Comparison of ENCODE assay signal across 8 cellular contexts in the genomic region with DNA sequence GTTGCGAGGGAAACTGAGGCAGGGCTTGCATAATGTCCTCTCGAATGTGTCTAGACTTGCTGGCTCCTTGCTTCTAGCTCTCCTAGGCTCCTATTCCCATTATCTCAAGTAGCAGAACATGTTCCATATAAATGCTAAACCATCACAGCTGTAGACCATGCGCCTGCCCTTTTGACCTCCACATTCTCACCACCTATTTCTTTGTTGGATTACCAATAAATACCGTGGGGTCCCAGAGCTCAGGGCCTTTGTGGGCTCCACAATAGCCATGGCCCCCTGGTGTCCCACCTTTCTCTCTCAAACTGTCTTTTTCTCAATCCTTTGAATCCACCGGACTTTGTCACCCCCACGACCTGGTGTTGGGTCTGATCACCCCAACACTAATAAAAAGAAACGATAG.
DNase-seq lines count a peak whose midpoint lies in the region; ATAC-seq, FAIRE-seq and TF ChIP-seq lines count a peak whose summit lies in the region.
"Not testable (repeated sequence)": the region's sequence is repeated elsewhere in the genome, so short reads cannot be mapped to it uniquely, and the experiment has no call there.

No MANE protein-coding gene starts in this region.

- CTCF ChIA-PET in CD4-positive, alpha-beta memory T cell (lab: Charles Lee; ENCODE audit: partially characterized antibody) = interaction anchor here (2.2 kb wide), 1 partner anchor 10 kb away, joined by 18 read pairs; no protein-coding TSS in a partner anchor
- CTCF ChIA-PET in WTC11 (lab: Charles Lee) = not testable (repeated sequence)
- CTCF ChIA-PET in K562 (lab: Yijun Ruan, JAX; ENCODE audit: low intra/inter-chr PET ratio) = interaction anchor here (0.6 kb wide), 1 partner anchor 9 kb away, joined by 3 read pairs; no protein-coding TSS in a partner anchor
- CTCF ChIA-PET in H1 (lab: Charles Lee; ENCODE audit: partially characterized antibody) = interaction anchor here (0.6 to 3.2 kb wide), 6 partner anchors 10 to 305 kb away, joined by 3 to 15 read pairs (median 3); no protein-coding TSS in a partner anchor

- not testable (repeated sequence) for FAIRE-seq in K562 (lab: Jason Lieb, UNC)
- peak; percentile 48 for FAIRE-seq in H1 (lab: Jason Lieb, UNC)

- H2BK5ac ChIP-seq in H1 (ENCODE audit: low read depth, low read length) = peak overlapping the region; percentile 77; the same call in 1 of the 2 replicates

- peaks cover 8 to 35% of the 10 kb centered on the region in 2 donors for H3K36me3 Mint-ChIP-seq in CD4-positive, alpha-beta memory T cell
- not testable (repeated sequence) for H3K36me3 Mint-ChIP-seq in WTC11; activated T-cell treated with anti-CD3 and anti-CD28 coated beads, Interleukin-2, amount 50 U/mL, for 72 hours (ENCODE audit: insufficient read depth in 2 of 2)
- H3K36me3 Mint-ChIP-seq in immature natural killer cell = peaks cover 4 to 16% (median 9%) of the 10 kb centered on the region in 3 donors

- H3K9ac ChIP-seq in HUES48 (ENCODE audit: low read depth, low read length); K562 (ENCODE audit: insufficient read depth in 1 of 2, low read depth in 2 of 2, low read length in 2 of 2); H1 (replicated peaks in 1 of 4; ENCODE audit: extremely low read depth in 1 of 4, low read depth in 3 of 4, low read length in 3 of 4): not testable (repeated sequence)

- H3K23ac ChIP-seq in H1 (ENCODE audit: insufficient read length) = not testable (repeated sequence)

- H3K9me3 ChIP-seq in CD4-positive, alpha-beta memory T cell (ENCODE audit: control insufficient read depth in 1 of 2, low read length in 2 of 2); HUES48 (ENCODE audit: control insufficient read depth, insufficient read depth, low read length); K562 (replicated peaks; ENCODE audit: control insufficient read depth, insufficient read depth, low read depth, low read length); H1 (ENCODE audit: insufficient read depth in 2 of 2, low read depth in 1 of 2, low read length in 1 of 2); neutrophil: not testable (repeated sequence)

- H3K79me2 ChIP-seq in K562 (ENCODE audit: control insufficient read depth, insufficient read depth, low read length) (peaks cover 96% of the 10 kb centered on the region), H1 (ENCODE audit: control insufficient read depth in 1 of 2, insufficient read depth in 2 of 2, low read length in 2 of 2) (peaks cover 0 to 38% of the 10 kb centered on the region in 2 experiments; a peak in 2 of 4 replicates)

- in situ Hi-C loops in K562 (cut with MboI) = not testable (repeated sequence)

- intact Hi-C loops in CD4-positive, alpha-beta memory T cell (cut with micrococcal nuclease); K562 (cut with micrococcal nuclease): not testable (repeated sequence)

- not testable (repeated sequence) for H3K36me3 ChIP-seq in CD4-positive, alpha-beta memory T cell (ENCODE audit: insufficient read depth, low read length); HUES48 (ENCODE audit: control insufficient read depth, insufficient read depth, low read length); H1 (ENCODE audit: control insufficient read depth in 2 of 4, insufficient read depth in 4 of 4, low read length in 3 of 4); neutrophil
- H3K36me3 ChIP-seq in K562 (ENCODE audit: control insufficient read depth, insufficient read depth, low read length) = peaks cover 28% of the 10 kb centered on the region

- H3K4me3 Mint-ChIP-seq in CD4-positive, alpha-beta memory T cell; WTC11; activated T-cell treated with anti-CD3 and anti-CD28 coated beads, Interleukin-2, amount 50 U/mL, for 72 hours: not testable (repeated sequence)
- H3K4me3 Mint-ChIP-seq in immature natural killer cell = peak overlapping the region in 3 of 5 donors; percentile 53 to 76 (median 58)

- peak overlapping the region in 4 of 7 donors; percentile 8 to 80 (median 36) for H3K27ac Mint-ChIP-seq in CD4-positive, alpha-beta memory T cell
- H3K27ac Mint-ChIP-seq in WTC11 = peak overlapping the region; percentile 89
- H3K27ac Mint-ChIP-seq in activated T-cell treated with anti-CD3 and anti-CD28 coated beads, Interleukin-2, amount 50 U/mL, for 72 hours = peak overlapping the region; percentile 77
- peak overlapping the region; percentile 40 to 90 (median 82) for H3K27ac Mint-ChIP-seq in immature natural killer cell

- TF ChIP-seq EP300 in K562 (IDR thresholded peaks at IDR 0.05; ENCODE audit: low read length); H1 (IDR thresholded peaks at IDR 0.05; ENCODE audit: borderline replicate concordance in 1 of 2, low read depth in 2 of 2, low read length in 2 of 2): not testable (repeated sequence)

- POLR2A ChIA-PET in CD4-positive, alpha-beta memory T cell (lab: Charles Lee; ENCODE audit: partially characterized antibody); WTC11 (lab: Charles Lee): not testable (repeated sequence)
- POLR2A ChIA-PET in K562 (lab: Yijun Ruan, JAX) = interaction anchor here (0.6 kb wide), 1 partner anchor 24 kb away, joined by 4 read pairs; no protein-coding TSS in a partner anchor
- POLR2A ChIA-PET in H1 (lab: Charles Lee; ENCODE audit: partially characterized antibody) = interaction anchor here (2.8 kb wide), 1 partner anchor 71 kb away, joined by 10 read pairs; the partner anchor contains the start of gene HERC1

- not testable (repeated sequence) for H4K91ac ChIP-seq in H1 (replicated peaks; ENCODE audit: insufficient read length, low read length)

- not testable (repeated sequence) for TF ChIP-seq CTCF in WTC11 (IDR thresholded peaks at IDR 0.05); K562 (IDR thresholded peaks at IDR 0.05 in 2 of 3, conservative IDR thresholded peaks at IDR 0.05 in 1 of 3; ENCODE audit: insufficient read depth in 2 of 3, low read depth in 1 of 3, low read length in 3 of 3); H1 (IDR thresholded peaks at IDR 0.05; ENCODE audit: control extremely low read depth in 1 of 3, insufficient read depth in 1 of 3, low read depth in 1 of 3, low read length in 3 of 3); neutrophil (IDR thresholded peaks at IDR 0.05)

- H4K20me1 ChIP-seq in K562 (replicated peaks; ENCODE audit: control insufficient read depth, insufficient read depth, low read length) = peaks cover 13% of the 10 kb centered on the region
- H4K20me1 ChIP-seq in H1 (replicated peaks in 1 of 2; ENCODE audit: control insufficient read depth in 1 of 2, insufficient read depth in 2 of 2, low read length in 2 of 2) = not testable (repeated sequence)

- not testable (repeated sequence) for H3K14ac ChIP-seq in H1 (ENCODE audit: insufficient read length)

- not testable (repeated sequence) for H4K8ac ChIP-seq in H1 (ENCODE audit: extremely low read depth, insufficient read depth, low read length)

- not testable (repeated sequence) for TF ChIP-seq RAD21 in K562 (CRISPR knock-in tag; conservative IDR thresholded peaks at IDR 0.05 in 1 of 2, IDR thresholded peaks at IDR 0.05 in 1 of 2); H1 (IDR thresholded peaks at IDR 0.05 in 1 of 2, conservative IDR thresholded peaks at IDR 0.05 in 1 of 2; ENCODE audit: low read depth in 2 of 2, low read length in 2 of 2)

- H3K4me2 ChIP-seq in K562 (ENCODE audit: insufficient read depth, low read length) = not testable (repeated sequence)
- H3K4me2 ChIP-seq in H1 (ENCODE audit: insufficient read depth in 1 of 2, low read depth in 2 of 2, low read length in 2 of 2) = peak overlapping the region; percentile 2 to 39; a peak in 3 of 4 replicates

- peaks cover 40 to 51% (median 45%) of the 10 kb centered on the region in 4 donors for H3K4me1 Mint-ChIP-seq in CD4-positive, alpha-beta memory T cell
- H3K4me1 Mint-ChIP-seq in WTC11 (peaks cover 61% of the 10 kb centered on the region), immature natural killer cell (peaks cover 40 to 68% of the 10 kb centered on the region in 2 donors)
- H3K4me1 Mint-ChIP-seq in activated T-cell treated with anti-CD3 and anti-CD28 coated beads, Interleukin-2, amount 50 U/mL, for 72 hours (ENCODE audit: low read depth) = peaks cover 29% of the 10 kb centered on the region

- not testable (repeated sequence) for H3K27me3 Mint-ChIP-seq in CD4-positive, alpha-beta memory T cell; WTC11 (ENCODE audit: low read depth); activated T-cell treated with anti-CD3 and anti-CD28 coated beads, Interleukin-2, amount 50 U/mL, for 72 hours (ENCODE audit: low read depth); immature natural killer cell (ENCODE audit: low read depth in 3 of 3)

- TF ChIP-seq POLR2A in K562 (conservative IDR thresholded peaks at IDR 0.05); H1 (IDR thresholded peaks at IDR 0.05; ENCODE audit: control extremely low read depth in 1 of 2, low read depth in 2 of 2, low read length in 2 of 2): not testable (repeated sequence)

- H2BK12ac ChIP-seq in H1 (ENCODE audit: low read depth, low read length) = not testable (repeated sequence)

- 72% methylated on average over 7 of the region's 7 CpGs for WGBS in K562 (ENCODE audit: insufficient coverage, low coverage, missing lambda C conversion rate)
- WGBS in H1 (ENCODE audit: extremely low coverage in 1 of 2, insufficient coverage in 1 of 2, insufficient read length in 1 of 2, insufficient replicate concordance in 2 of 2, low coverage in 1 of 2, low lambda C conversion rate in 2 of 2, missing lambda C conversion rate in 1 of 2), 2 experiments = 29% methylated on average over 7 of the region's 7 CpGs; no CpG with 5 or more reads in 1 of the 2 experiments

- H4K5ac ChIP-seq in H1 (ENCODE audit: insufficient read length, low read depth, low read length) = not testable (repeated sequence)

- not testable (repeated sequence) for H3K23me2 ChIP-seq in H1 (ENCODE audit: low read depth, low read length)

- not testable (repeated sequence) for H3K18ac ChIP-seq in H1 (ENCODE audit: extremely low read depth, low read length)

- peaks cover 37% of the 10 kb centered on the region for H3K4me1 ChIP-seq in CD4-positive, alpha-beta memory T cell (ENCODE audit: insufficient read depth, low read length)
- peaks cover 62% of the 10 kb centered on the region for H3K4me1 ChIP-seq in HUES48 (ENCODE audit: control insufficient read depth, insufficient read depth, low read length)
- H3K4me1 ChIP-seq in K562 (replicated peaks in 1 of 2; ENCODE audit: control insufficient read depth in 2 of 2, insufficient read depth in 2 of 2, low read length in 2 of 2) = peaks cover 0 to 14% of the 10 kb centered on the region in 2 experiments; a peak in 2 of 5 replicates
- peaks cover 9 to 42% (median 20%) of the 10 kb centered on the region in 4 experiments for H3K4me1 ChIP-seq in H1 (replicated peaks in 1 of 4; ENCODE audit: control insufficient read depth in 3 of 4, insufficient read depth in 4 of 4, low read length in 3 of 4)
- peaks cover 16 to 21% of the 10 kb centered on the region in 2 experiments for H3K4me1 ChIP-seq in neutrophil (ENCODE audit: control insufficient read depth in 1 of 2, insufficient read depth in 1 of 2, low read depth in 1 of 2, low read length in 1 of 2)

- not testable (repeated sequence) for H2AK5ac ChIP-seq in H1 (ENCODE audit: low read depth, low read length)

- ATAC-seq in WTC11; activated T-cell treated with anti-CD3 and anti-CD28 coated beads, Interleukin-2, amount 50 U/mL, for 72 hours (replicated peaks in 1 of 2); K562: not testable (repeated sequence)

- not testable (repeated sequence) for H3K27me3 ChIP-seq in CD4-positive, alpha-beta memory T cell (ENCODE audit: insufficient read depth, low read length); HUES48 (ENCODE audit: control insufficient read depth, insufficient read depth, low read length); K562 (ENCODE audit: control insufficient read depth in 2 of 2, insufficient read depth in 2 of 2, low read length in 2 of 2); H1 (replicated peaks in 1 of 4; ENCODE audit: control insufficient read depth in 3 of 4, extremely low read depth in 1 of 4, insufficient read depth in 3 of 4, low read length in 3 of 4); neutrophil

- H3K4me3 ChIP-seq in CD4-positive, alpha-beta memory T cell (ENCODE audit: low read length in 2 of 2); HUES48 (ENCODE audit: low read depth, low read length); K562; neutrophil (ENCODE audit: low read depth in 1 of 2, low read length in 1 of 2): not testable (repeated sequence)
- H3K4me3 ChIP-seq in H1 (ENCODE audit: extremely low read depth in 1 of 4, insufficient read depth in 2 of 4, low read depth in 3 of 4, low read length in 4 of 4) = peak overlapping the region in 1 of 4 experiments; percentile 12; a peak in 1 of 8 replicates

- H2BK120ac ChIP-seq in H1 (replicated peaks; ENCODE audit: low read depth, low read length) = not testable (repeated sequence)

- not testable (repeated sequence) for BruUV-seq in K562 (replicated peaks; lab: Mats Ljungman, UMichigan)

- H3K9me3 Mint-ChIP-seq in CD4-positive, alpha-beta memory T cell; WTC11; activated T-cell treated with anti-CD3 and anti-CD28 coated beads, Interleukin-2, amount 50 U/mL, for 72 hours; immature natural killer cell: not testable (repeated sequence)

- H3K79me1 ChIP-seq in H1 (ENCODE audit: low read depth, low read length) = not testable (repeated sequence)

- H3K9me1 ChIP-seq in K562 (ENCODE audit: control insufficient read depth, insufficient read depth, low read length) = not testable (repeated sequence)

- not testable (repeated sequence) for H2BK15ac ChIP-seq in H1 (ENCODE audit: low read length)

- not testable (repeated sequence) for H3K27ac ChIP-seq in CD4-positive, alpha-beta memory T cell (ENCODE audit: low read depth, low read length); K562 (ENCODE audit: extremely low read depth, low read depth, low read length); H1 (ENCODE audit: low read depth, low read length)
- H3K27ac ChIP-seq in HUES48 (ENCODE audit: low read depth, low read length) (peak overlapping the region; percentile 78), neutrophil (peak overlapping the region; percentile 55)

- H3K56ac ChIP-seq in H1 (replicated peaks; ENCODE audit: insufficient read length, low read depth, low read length) = not testable (repeated sequence)

- not testable (repeated sequence) for H3K4ac ChIP-seq in H1 (replicated peaks; ENCODE audit: insufficient read length, low read depth, low read length)

- not testable (repeated sequence) for H2BK20ac ChIP-seq in H1 (ENCODE audit: low read length)

- not testable (repeated sequence) for DNase-seq in CD4-positive, alpha-beta memory T cell; activated T-cell treated with anti-CD3 and anti-CD28 coated beads, Interleukin-2, amount 50 U/mL, for 72 hours; K562 (ENCODE audit: extremely low read depth in 1 of 4, low spot score in 3 of 4); immature natural killer cell
- DNase-seq in WTC11 (ENCODE audit: low spot score) = peak; percentile 24
- DNase-seq in H1 (ENCODE audit: low read depth in 1 of 2, low spot score in 2 of 2) = peak in 1 of 2 experiments; percentile 29

- not testable (repeated sequence) for H2AFZ ChIP-seq in K562 (ENCODE audit: low read depth, low read length); H1 (ENCODE audit: low read length)

Comparison
In these comparisons a context has a peak if more than half of its experiments do, and no peak if none do; other contexts are left out.
1. H3K27ac Mint-ChIP-seq: peak in every context shown above with its lines; median percentile 89 in WTC11; 82 in immature natural killer cell; 77 in activated T-cell treated with anti-CD3 and anti-CD28 coated beads, Interleukin-2, amount 50 U/mL, for 72 hours; 36 in CD4-positive, alpha-beta memory T cell.